Comparison of ENCODE assay signal across 1 cellular context in genomic region chr9:136081113-136081825, GRCh38.
TF ChIP-seq lines count a peak whose summit lies in the region.

No MANE protein-coding gene starts in this region.

TF ChIP-seq in IMR-90, 13 proteins besides CTCF, POLR2A, EP300 and RAD21 (continued from another document):
- TF ChIP-seq USF2 (IDR thresholded peaks at IDR 0.05; ENCODE audit: low read depth, low read length), result no peak
